12 cellular contexts compared by ENCODE assay signal in the genomic region with DNA sequence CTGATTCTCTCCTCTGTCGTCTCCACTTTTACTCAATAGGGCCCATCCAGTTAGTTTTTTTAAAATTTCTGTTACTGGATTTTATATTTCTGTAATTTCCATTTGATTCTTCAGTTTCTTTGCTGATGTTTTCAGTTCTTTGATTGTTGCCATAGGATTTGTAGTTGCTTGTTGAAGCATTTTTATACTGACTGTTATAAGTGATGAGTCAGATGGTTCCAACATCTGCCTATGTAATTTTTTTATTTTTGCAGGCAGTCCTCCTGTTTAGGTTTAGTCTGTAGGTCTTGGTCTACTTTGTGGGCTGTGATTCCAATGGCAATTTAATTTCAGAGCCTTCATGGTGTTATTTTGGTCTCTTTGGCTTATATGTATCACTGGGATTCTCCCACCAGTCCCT. TPM values are rescaled to one million over a fixed set of nuclear protein-coding genes. Genes with fewer than 3 reads are reported as not detected.
A peak's percentile ranks its signal among the peaks of the same experiment; 100 is the strongest.
DNase-seq lines count a peak whose midpoint lies in the region; ATAC-seq and TF ChIP-seq lines count a peak whose summit lies in the region.
"Not testable (repeated sequence)": the region's sequence is repeated elsewhere in the genome, so short reads cannot be mapped to it uniquely, and the experiment has no call there.
"Had no signal": no experiment of that assay in that cellular context is flagged by ENCODE, and none has a peak within 500 bp of the region (broad histone marks: within the 10 kb centered on the region; RNA-seq: fewer than 3 reads in every experiment).

No MANE protein-coding gene starts in this region.

- not testable (repeated sequence) for H3K4me1 ChIP-seq in Loucy (ENCODE audit: insufficient read depth, low read length, poor library complexity, severe bottlenecking)

- H3K79me2 ChIP-seq in Loucy (ENCODE audit: insufficient read depth, low read length): peaks cover 64% of the 10 kb centered on the region

- not testable (repeated sequence) for H3K9me2 ChIP-seq in Loucy (replicated peaks; ENCODE audit: low read depth, low read length)

- peak overlapping the region; percentile 51 for H3K4me2 ChIP-seq in Loucy (ENCODE audit: low read depth, low read length, poor library complexity, severe bottlenecking)

- not testable (repeated sequence) for H3K27me3 ChIP-seq in CD4-positive, alpha-beta T cell (ENCODE audit: control insufficient read depth, insufficient read depth, low read length); Loucy (ENCODE audit: insufficient read depth, low read length, poor library complexity, severe bottlenecking)

- not testable (repeated sequence) for H3K27me3 Mint-ChIP-seq in CD4-positive, alpha-beta T cell; activated CD4-positive, alpha-beta T cell treated with anti-CD3 and anti-CD28 coated beads, Interleukin-2, amount 10 ng/mL, durations not matched to agents 24 days and 14 days; activated naive CD8-positive, alpha-beta T cell; brain; natural killer cell (ENCODE audit: low read depth in 2 of 2)

- H2AFZ ChIP-seq in Loucy (ENCODE audit: low read length): not testable (repeated sequence)

- POLR2A ChIA-PET in CD4-positive, alpha-beta T cell (lab: Charles Lee): not testable (repeated sequence)

- H3K4me1 Mint-ChIP-seq in CD4-positive, alpha-beta T cell (ENCODE audit: low read depth): peaks cover 34% of the 10 kb centered on the region
- H3K4me1 Mint-ChIP-seq in activated CD4-positive, alpha-beta T cell treated with anti-CD3 and anti-CD28 coated beads, Interleukin-2, amount 10 ng/mL, durations not matched to agents 24 days and 14 days: peaks cover 13% of the 10 kb centered on the region
- H3K4me1 Mint-ChIP-seq in activated naive CD8-positive, alpha-beta T cell (ENCODE audit: low read depth): peaks cover 35% of the 10 kb centered on the region
- H3K4me1 Mint-ChIP-seq in brain (peaks cover 26% of the 10 kb centered on the region), natural killer cell (peaks cover 20 to 29% of the 10 kb centered on the region in 2 donors)
- peaks cover 23% of the 10 kb centered on the region for H3K4me1 Mint-ChIP-seq in stimulated activated effector memory CD8-positive, alpha-beta T cell treated with anti-CD3 and anti-CD28 coated beads, Interleukin-12 subunit alpha, Interleukin-12 subunit beta, amount 100 ng/mL, for 72 hours

- not testable (repeated sequence) for H3K27ac Mint-ChIP-seq in CD4-positive, alpha-beta T cell; activated CD4-positive, alpha-beta T cell treated with anti-CD3 and anti-CD28 coated beads, Interleukin-2, amount 10 ng/mL, durations not matched to agents 24 days and 14 days; brain; natural killer cell
- peak overlapping the region; percentile 34 for H3K27ac Mint-ChIP-seq in activated naive CD8-positive, alpha-beta T cell
- H3K27ac Mint-ChIP-seq in stimulated activated effector memory CD8-positive, alpha-beta T cell treated with anti-CD3 and anti-CD28 coated beads, Interleukin-12 subunit alpha, Interleukin-12 subunit beta, amount 100 ng/mL, for 72 hours: peak overlapping the region; percentile 17

- H4K20me1 ChIP-seq in Loucy (ENCODE audit: insufficient read depth, low read length, poor library complexity, severe bottlenecking): not testable (repeated sequence)

- not testable (repeated sequence) for H3K9me3 Mint-ChIP-seq in CD4-positive, alpha-beta T cell; activated CD4-positive, alpha-beta T cell treated with anti-CD3 and anti-CD28 coated beads, Interleukin-2, amount 10 ng/mL, durations not matched to agents 24 days and 14 days; activated naive CD8-positive, alpha-beta T cell (ENCODE audit: low read depth); brain; natural killer cell; stimulated activated effector memory CD8-positive, alpha-beta T cell treated with anti-CD3 and anti-CD28 coated beads, Interleukin-12 subunit alpha, Interleukin-12 subunit beta, amount 100 ng/mL, for 72 hours

- not testable (repeated sequence) for H3K27ac ChIP-seq in CD4-positive, alpha-beta T cell (ENCODE audit: low read depth, low read length)

- CTCF ChIA-PET in CD4-positive, alpha-beta T cell (lab: Charles Lee): not testable (repeated sequence)

- ATAC-seq in CD4-positive, alpha-beta T cell (ENCODE audit: poor library complexity); natural killer cell; stimulated activated effector memory CD8-positive, alpha-beta T cell treated with anti-CD3 and anti-CD28 coated beads, Interleukin-12 subunit alpha, Interleukin-12 subunit beta, amount 100 ng/mL, for 72 hours: not testable (repeated sequence)

- peak overlapping the region; percentile 29 for H3K4me3 ChIP-seq in Loucy (ENCODE audit: low read length, poor library complexity, severe bottlenecking)

- intact Hi-C loops in CD4-positive, alpha-beta T cell (cut with DNase I, micrococcal nuclease); activated CD4-positive, alpha-beta T cell treated with anti-CD3 and anti-CD28 coated beads, Interleukin-2, amount 10 ng/mL, durations not matched to agents 24 days and 14 days (cut with micrococcal nuclease); natural killer cell (cut with micrococcal nuclease): not testable (repeated sequence)

- H3K36me3 ChIP-seq in Loucy (ENCODE audit: insufficient read depth, low read length): not testable (repeated sequence)

- not testable (repeated sequence) for TF ChIP-seq CTCF in CD4-positive, alpha-beta T cell (IDR thresholded peaks at IDR 0.05); Loucy (conservative IDR thresholded peaks at IDR 0.05; ENCODE audit: low read length); brain (conservative IDR thresholded peaks at IDR 0.05); natural killer cell (IDR thresholded peaks at IDR 0.05)

- peak overlapping the region; percentile 49 for H3K4me3 Mint-ChIP-seq in CD4-positive, alpha-beta T cell
- H3K4me3 Mint-ChIP-seq in activated CD4-positive, alpha-beta T cell treated with anti-CD3 and anti-CD28 coated beads, Interleukin-2, amount 10 ng/mL, durations not matched to agents 24 days and 14 days; stimulated activated effector memory CD8-positive, alpha-beta T cell treated with anti-CD3 and anti-CD28 coated beads, Interleukin-12 subunit alpha, Interleukin-12 subunit beta, amount 100 ng/mL, for 72 hours: not testable (repeated sequence)
- H3K4me3 Mint-ChIP-seq in activated naive CD8-positive, alpha-beta T cell: peak overlapping the region; percentile 41
- H3K4me3 Mint-ChIP-seq in brain (peak overlapping the region; percentile 43 to 81 (median 58)), natural killer cell (peak overlapping the region; percentile 37)

- H3K9me3 ChIP-seq in CD4-positive, alpha-beta T cell (ENCODE audit: control insufficient read depth, low read length); Loucy (ENCODE audit: insufficient read depth, low read depth, low read length): not testable (repeated sequence)

- DNase-seq in CD4-positive, alpha-beta T cell; natural killer cell; stimulated activated effector memory CD8-positive, alpha-beta T cell treated with anti-CD3 and anti-CD28 coated beads, Interleukin-12 subunit alpha, Interleukin-12 subunit beta, amount 100 ng/mL, for 72 hours (ENCODE audit: low spot score in 2 of 2): not testable (repeated sequence)
- DNase-seq in activated CD4-positive, alpha-beta T cell treated with anti-CD3 and anti-CD28 coated beads, Interleukin-2, amount 10 ng/mL, durations not matched to agents 24 days and 14 days: peak; percentile 34

- H3K36me3 Mint-ChIP-seq in CD4-positive, alpha-beta T cell (ENCODE audit: low read depth): peaks cover 23% of the 10 kb centered on the region
- peaks cover 13% of the 10 kb centered on the region for H3K36me3 Mint-ChIP-seq in activated CD4-positive, alpha-beta T cell treated with anti-CD3 and anti-CD28 coated beads, Interleukin-2, amount 10 ng/mL, durations not matched to agents 24 days and 14 days (ENCODE audit: low read depth)
- H3K36me3 Mint-ChIP-seq in activated naive CD8-positive, alpha-beta T cell: not testable (repeated sequence)
- H3K36me3 Mint-ChIP-seq in brain (peaks cover 14% of the 10 kb centered on the region), natural killer cell (peaks cover 18% of the 10 kb centered on the region)
- H3K36me3 Mint-ChIP-seq in stimulated activated effector memory CD8-positive, alpha-beta T cell treated with anti-CD3 and anti-CD28 coated beads, Interleukin-12 subunit alpha, Interleukin-12 subunit beta, amount 100 ng/mL, for 72 hours: peaks cover 38% of the 10 kb centered on the region

- H3F3A ChIP-seq in Loucy (ENCODE audit: low read depth): not testable (repeated sequence)

- not testable (repeated sequence) for H3K9ac ChIP-seq in Loucy (ENCODE audit: low read depth, low read length, poor library complexity, severe bottlenecking)

RNA-seq across cellular contexts. Expression of a gene that starts 56.4 kb away (rescaled TPM):
- total RNA-seq in CD4-positive, alpha-beta T cell: not detected
- total RNA-seq in activated CD4-positive, alpha-beta T cell treated with anti-CD3 and anti-CD28 coated beads, Interleukin-2, amount 10 ng/mL, durations not matched to agents 24 days and 14 days: not detected in 2 replicates
- not detected for polyA plus RNA-seq in brain (ENCODE audit: insufficient read depth, low read depth, low replicate concordance)
- not detected for total RNA-seq in natural killer cell
- total RNA-seq: CD4-positive, alpha-beta memory T cell; GM23338; HT1080 had no signal
- polyA plus RNA-seq: A549; BJ; CD4-positive, alpha-beta memory T cell; GM23338 had no signal
